2 cellular contexts compared by ENCODE assay signal in genomic region chr9:68462004-68462775, GRCh38.
TF ChIP-seq lines count a peak whose summit lies in the region.

No MANE protein-coding gene starts in this region.

TF ChIP-seq in liver, 16 proteins besides CTCF, POLR2A, EP300 and RAD21 (continued from another document):
- TF ChIP-seq TAF1 (conservative IDR thresholded peaks at IDR 0.05) (no peak), GABPA (IDR thresholded peaks at IDR 0.05 in 1 of 2, conservative IDR thresholded peaks at IDR 0.05 in 1 of 2) (no peak)

TF ChIP-seq in HepG2, 621 proteins besides CTCF, POLR2A, EP300 and RAD21 (continued from another document):
- TF ChIP-seq DMTF1 (CRISPR knock-in tag; IDR thresholded peaks at IDR 0.05) (no peak), ZNF263 (CRISPR knock-in tag; IDR thresholded peaks at IDR 0.05) (no peak), HDAC6 (IDR thresholded peaks at IDR 0.05; ENCODE audit: low read depth, low read length) (no peak), TOPORS (CRISPR knock-in tag; IDR thresholded peaks at IDR 0.05) (no peak), NR2F1 (CRISPR knock-in tag; IDR thresholded peaks at IDR 0.05) (no peak), SALL1 (CRISPR knock-in tag; IDR thresholded peaks at IDR 0.05) (no peak), GMEB1 (CRISPR knock-in tag; IDR thresholded peaks at IDR 0.05; ENCODE audit: borderline replicate concordance) (no peak), CREB3 (CRISPR knock-in tag; IDR thresholded peaks at IDR 0.05) (no peak)
